Comparison of ENCODE assay signal across 4 cellular contexts in the genomic region with DNA sequence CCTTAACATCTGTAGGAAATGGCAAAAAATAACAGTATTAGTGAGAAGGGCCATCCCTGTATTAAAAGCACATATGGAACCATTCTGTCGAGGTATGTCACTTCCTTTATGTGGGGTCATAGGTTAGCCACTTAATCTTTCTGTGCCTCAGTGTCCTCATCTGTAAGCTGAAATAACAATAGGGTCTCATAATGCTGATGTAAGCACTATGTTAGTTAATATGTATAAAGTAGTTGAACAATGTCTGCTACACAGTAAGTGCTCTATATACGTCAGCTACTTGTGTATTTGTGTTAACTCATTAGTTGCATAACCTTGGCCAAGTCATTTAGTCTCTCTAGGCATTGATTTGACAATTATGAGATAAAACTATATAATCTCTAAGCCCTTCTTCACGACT.
TF ChIP-seq lines count a peak whose summit lies in the region.

No MANE protein-coding gene starts in this region.

TF ChIP-seq in SK-N-SH treated with all-trans-retinoic acid at 6 μM for 48 hours, 23 proteins besides CTCF, POLR2A, EP300 and RAD21:
- 0 out of 2 replicates have a peak, but pooled peaks have one; percentile 8 for TF ChIP-seq TCF4 (CRISPR knock-in tag; IDR thresholded peaks at IDR 0.05; ENCODE audit: borderline replicate concordance)
- no peak for TF ChIP-seq OSR1 (CRISPR knock-in tag; IDR thresholded peaks at IDR 0.05)

TF ChIP-seq in SK-N-SH, 30 proteins besides CTCF, POLR2A, EP300 and RAD21:
- no peak for TF ChIP-seq NRF1 (IDR thresholded peaks at IDR 0.05; ENCODE audit: low read depth, low read length)
- no peak for TF ChIP-seq POLR2AphosphoS5 (IDR thresholded peaks at IDR 0.05; ENCODE audit: low read depth, low read length)
- no peak for TF ChIP-seq CHD2 (IDR thresholded peaks at IDR 0.05; ENCODE audit: low read length, partially characterized antibody)
- no peak for TF ChIP-seq SMC3 (IDR thresholded peaks at IDR 0.05; ENCODE audit: low read depth, low read length)
- TF ChIP-seq, protein P1, sequence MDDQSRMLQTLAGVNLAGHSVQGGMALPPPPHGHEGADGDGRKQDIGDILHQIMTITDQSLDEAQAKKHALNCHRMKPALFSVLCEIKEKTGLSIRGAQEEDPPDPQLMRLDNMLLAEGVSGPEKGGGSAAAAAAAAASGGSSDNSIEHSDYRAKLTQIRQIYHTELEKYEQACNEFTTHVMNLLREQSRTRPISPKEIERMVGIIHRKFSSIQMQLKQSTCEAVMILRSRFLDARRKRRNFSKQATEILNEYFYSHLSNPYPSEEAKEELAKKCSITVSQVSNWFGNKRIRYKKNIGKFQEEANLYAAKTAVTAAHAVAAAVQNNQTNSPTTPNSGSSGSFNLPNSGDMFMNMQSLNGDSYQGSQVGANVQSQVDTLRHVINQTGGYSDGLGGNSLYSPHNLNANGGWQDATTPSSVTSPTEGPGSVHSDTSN (IDR thresholded peaks at IDR 0.05) = no peak
- TF ChIP-seq FOXJ3 (CRISPR knock-in tag; IDR thresholded peaks at IDR 0.05) = no peak
- TF ChIP-seq, protein P2, sequence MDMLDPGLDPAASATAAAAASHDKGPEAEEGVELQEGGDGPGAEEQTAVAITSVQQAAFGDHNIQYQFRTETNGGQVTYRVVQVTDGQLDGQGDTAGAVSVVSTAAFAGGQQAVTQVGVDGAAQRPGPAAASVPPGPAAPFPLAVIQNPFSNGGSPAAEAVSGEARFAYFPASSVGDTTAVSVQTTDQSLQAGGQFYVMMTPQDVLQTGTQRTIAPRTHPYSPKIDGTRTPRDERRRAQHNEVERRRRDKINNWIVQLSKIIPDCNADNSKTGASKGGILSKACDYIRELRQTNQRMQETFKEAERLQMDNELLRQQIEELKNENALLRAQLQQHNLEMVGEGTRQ (IDR thresholded peaks at IDR 0.05; ENCODE audit: borderline replicate concordance, low read depth, low read length) = no peak
- TF ChIP-seq, protein P3, sequence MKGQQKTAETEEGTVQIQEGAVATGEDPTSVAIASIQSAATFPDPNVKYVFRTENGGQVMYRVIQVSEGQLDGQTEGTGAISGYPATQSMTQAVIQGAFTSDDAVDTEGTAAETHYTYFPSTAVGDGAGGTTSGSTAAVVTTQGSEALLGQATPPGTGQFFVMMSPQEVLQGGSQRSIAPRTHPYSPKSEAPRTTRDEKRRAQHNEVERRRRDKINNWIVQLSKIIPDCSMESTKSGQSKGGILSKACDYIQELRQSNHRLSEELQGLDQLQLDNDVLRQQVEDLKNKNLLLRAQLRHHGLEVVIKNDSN (IDR thresholded peaks at IDR 0.05; ENCODE audit: borderline replicate concordance, low read depth) = no peak
- TF ChIP-seq SIN3A (IDR thresholded peaks at IDR 0.05; ENCODE audit: borderline replicate concordance, low read depth, low read length) = no peak
TF ChIP-seq in SK-N-SH: peak in this region for 0.

TF ChIP-seq in IMR-90, 13 proteins besides CTCF, POLR2A, EP300 and RAD21:
- TF ChIP-seq RFX5 (IDR thresholded peaks at IDR 0.05; ENCODE audit: low read depth, low read length) (no peak), FOS (IDR thresholded peaks at IDR 0.05; ENCODE audit: low read depth, low read length) (no peak), RCOR1 (IDR thresholded peaks at IDR 0.05; ENCODE audit: insufficient replicate concordance, low read length) (no peak), MXI1 (IDR thresholded peaks at IDR 0.05; ENCODE audit: borderline replicate concordance, low read depth, low read length) (no peak), MAFK (IDR thresholded peaks at IDR 0.05; ENCODE audit: low read depth, low read length) (peak; percentile 96)

TF ChIP-seq in H1, 55 proteins besides CTCF, POLR2A, EP300 and RAD21:
- TF ChIP-seq MAFK (IDR thresholded peaks at IDR 0.05; ENCODE audit: low read depth, low read length) (0 out of 2 replicates have a peak, but pooled peaks have one; percentile 34), NRF1 (IDR thresholded peaks at IDR 0.05; ENCODE audit: low read depth, low read length) (no peak)
- TF ChIP-seq, protein P4, sequence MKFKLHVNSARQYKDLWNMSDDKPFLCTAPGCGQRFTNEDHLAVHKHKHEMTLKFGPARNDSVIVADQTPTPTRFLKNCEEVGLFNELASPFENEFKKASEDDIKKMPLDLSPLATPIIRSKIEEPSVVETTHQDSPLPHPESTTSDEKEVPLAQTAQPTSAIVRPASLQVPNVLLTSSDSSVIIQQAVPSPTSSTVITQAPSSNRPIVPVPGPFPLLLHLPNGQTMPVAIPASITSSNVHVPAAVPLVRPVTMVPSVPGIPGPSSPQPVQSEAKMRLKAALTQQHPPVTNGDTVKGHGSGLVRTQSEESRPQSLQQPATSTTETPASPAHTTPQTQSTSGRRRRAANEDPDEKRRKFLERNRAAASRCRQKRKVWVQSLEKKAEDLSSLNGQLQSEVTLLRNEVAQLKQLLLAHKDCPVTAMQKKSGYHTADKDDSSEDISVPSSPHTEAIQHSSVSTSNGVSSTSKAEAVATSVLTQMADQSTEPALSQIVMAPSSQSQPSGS (IDR thresholded peaks at IDR 0.05; ENCODE audit: low read length) = no peak
